In genomic region chr17:75261336-75262111, GRCh38 we compare ENCODE assay signal across 2 cellular contexts.
TF ChIP-seq lines count a peak whose summit lies in the region.

Gene GGA3, minus strand, starts transcription at chr17:75261606. Its CDS starts 19 bp downstream, at chr17:75261587.
Gene MRPS7, plus strand, starts transcription at chr17:75261879. Its CDS starts 22 bp downstream, at chr17:75261901.

TF ChIP-seq in IMR-90, 13 proteins besides CTCF, POLR2A, EP300 and RAD21:
- TF ChIP-seq BHLHE40 (IDR thresholded peaks at IDR 0.05; ENCODE audit: low read depth, low read length) (peak; percentile 53), RFX5 (IDR thresholded peaks at IDR 0.05; ENCODE audit: low read depth, low read length) (no peak), MAZ (IDR thresholded peaks at IDR 0.05; ENCODE audit: borderline replicate concordance, low read depth, low read length) (peak; percentile 56; the same call in 1 of the 2 replicates), MXI1 (IDR thresholded peaks at IDR 0.05; ENCODE audit: borderline replicate concordance, low read depth, low read length) (peak; percentile 85), USF2 (IDR thresholded peaks at IDR 0.05; ENCODE audit: low read depth, low read length) (peak; percentile 48; the same call in 1 of the 2 replicates)

TF ChIP-seq in endothelial cell of umbilical vein, 7 proteins besides CTCF, POLR2A, EP300 and RAD21:
- TF ChIP-seq EZH2 (IDR thresholded peaks at IDR 0.05; ENCODE audit: borderline replicate concordance, low read depth, low read length, severe bottlenecking) (no peak), GATA2 (IDR thresholded peaks at IDR 0.05; ENCODE audit: insufficient read depth, insufficient read length, low read depth, low read length) (no peak), JUN (IDR thresholded peaks at IDR 0.05; ENCODE audit: borderline replicate concordance, insufficient read depth, insufficient read length, low read depth) (no peak), MAX (IDR thresholded peaks at IDR 0.05; ENCODE audit: insufficient read depth, insufficient read length) (peak; percentile 76), FOS (IDR thresholded peaks at IDR 0.05; ENCODE audit: borderline replicate concordance, insufficient read depth, low read length) (no peak), MYC (IDR thresholded peaks at IDR 0.05; ENCODE audit: low read depth, low read length) (peak; percentile 82), POLR2AphosphoS5 (IDR thresholded peaks at IDR 0.05; ENCODE audit: insufficient read depth, low read depth, low read length) (peak; percentile 72)
